In the genomic region with DNA sequence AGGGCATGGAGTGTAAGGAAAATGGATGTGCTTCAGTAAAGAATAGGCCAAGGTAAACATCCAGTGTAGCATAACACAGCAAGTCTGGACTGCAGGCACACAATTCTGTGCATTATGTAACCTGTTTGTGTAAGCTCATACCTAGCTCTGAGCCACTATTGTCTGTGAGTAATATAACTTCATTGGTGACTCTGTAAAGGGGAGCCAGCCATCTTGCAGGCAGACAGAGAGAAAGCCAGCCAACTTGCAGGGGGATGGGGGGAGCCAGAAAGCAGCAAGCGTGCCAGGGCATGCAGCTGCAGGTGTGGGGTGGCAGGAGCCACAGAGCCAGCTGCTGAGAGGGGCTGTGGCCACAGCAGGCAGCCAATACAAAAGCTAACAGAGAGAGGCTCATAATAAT, we compare ENCODE assay signal across 17 cellular contexts.
"Had no signal": no experiment of that assay in that cellular context is flagged by ENCODE, and none has a peak within 500 bp of the region (broad histone marks: within the 10 kb centered on the region; RNA-seq: fewer than 3 reads in every experiment).

No MANE protein-coding gene starts in this region.

- H3K4me1 Mint-ChIP-seq: activated B cell treated with CpG ODN at 0.5 μM for 24 hours; activated CD4-positive, alpha-beta T cell treated with anti-CD3 and anti-CD28 coated beads, Interleukin-2, amount 10 ng/mL, durations not matched to agents 24 days and 14 days; activated naive CD8-positive, alpha-beta T cell treated with anti-CD3 and anti-CD28 coated beads for 36 hours; brain; natural killer cell had no signal

- H3K4me1 ChIP-seq: stomach, testis had no signal

- H3K4me3 Mint-ChIP-seq: activated B cell treated with CpG ODN at 0.5 μM for 24 hours; activated CD4-positive, alpha-beta T cell treated with anti-CD3 and anti-CD28 coated beads, Interleukin-2, amount 10 ng/mL, durations not matched to agents 24 days and 14 days; activated naive CD8-positive, alpha-beta T cell treated with anti-CD3 and anti-CD28 coated beads for 36 hours; activated T-helper 1 cell treated with anti-CD3 and anti-CD28 coated beads, Interleukin-12 subunit alpha, Interleukin-12 subunit beta, Interleukin-2, Interleukin-4 antibody, amounts not matched to agents 30 ng/mL and 10 ng/mL and 1 ng/mL, durations not matched to agents 14 hours and 24 hours and 36 hours; brain; natural killer cell had no signal

- H3K36me3 ChIP-seq: neutrophil, stomach had no signal

- H3K36me3 Mint-ChIP-seq: activated naive CD8-positive, alpha-beta T cell treated with anti-CD3 and anti-CD28 coated beads for 36 hours; brain; natural killer cell had no signal

- H3K27me3 Mint-ChIP-seq: activated B cell treated with CpG ODN at 0.5 μM for 24 hours; activated CD4-positive, alpha-beta T cell treated with anti-CD3 and anti-CD28 coated beads, Interleukin-2, amount 10 ng/mL, durations not matched to agents 24 days and 14 days; activated naive CD8-positive, alpha-beta T cell treated with anti-CD3 and anti-CD28 coated beads for 36 hours; brain had no signal

- H3K27me3 ChIP-seq: neutrophil, stomach, testis had no signal

- H3K9me3 ChIP-seq: neutrophil, stomach, testis had no signal

- H3K27ac ChIP-seq: neutrophil, stomach, testis had no signal

- H3K27ac Mint-ChIP-seq: activated B cell treated with CpG ODN at 0.5 μM for 24 hours; activated CD4-positive, alpha-beta T cell treated with anti-CD3 and anti-CD28 coated beads, Interleukin-2, amount 10 ng/mL, durations not matched to agents 24 days and 14 days; activated naive CD8-positive, alpha-beta T cell treated with anti-CD3 and anti-CD28 coated beads for 36 hours; activated T-helper 1 cell treated with anti-CD3 and anti-CD28 coated beads, Interleukin-12 subunit alpha, Interleukin-12 subunit beta, Interleukin-2, Interleukin-4 antibody, amounts not matched to agents 30 ng/mL and 10 ng/mL and 1 ng/mL, durations not matched to agents 14 hours and 24 hours and 36 hours; brain; natural killer cell had no signal

- H3K9me3 Mint-ChIP-seq: activated B cell treated with CpG ODN at 0.5 μM for 24 hours; activated CD4-positive, alpha-beta T cell treated with anti-CD3 and anti-CD28 coated beads, Interleukin-2, amount 10 ng/mL, durations not matched to agents 24 days and 14 days; activated naive CD8-positive, alpha-beta T cell treated with anti-CD3 and anti-CD28 coated beads for 36 hours; activated T-helper 1 cell treated with anti-CD3 and anti-CD28 coated beads, Interleukin-12 subunit alpha, Interleukin-12 subunit beta, Interleukin-2, Interleukin-4 antibody, amounts not matched to agents 30 ng/mL and 10 ng/mL and 1 ng/mL, durations not matched to agents 14 hours and 24 hours and 36 hours; brain had no signal

- H3K4me3 ChIP-seq: stomach, testis had no signal

- DNase-seq: activated B cell treated with CpG ODN at 0.5 μM for 24 hours; activated CD4-positive, alpha-beta T cell treated with anti-CD3 and anti-CD28 coated beads, Interleukin-2, amount 10 ng/mL, durations not matched to agents 24 days and 14 days; activated CD8-positive, alpha-beta memory T cell treated with anti-CD3 and anti-CD28 coated beads, Interleukin-2, amount 50 U/mL, for 48 hours; activated naive CD8-positive, alpha-beta T cell treated with anti-CD3 and anti-CD28 coated beads for 36 hours; cortex of kidney; effector CD4-positive, alpha-beta T cell; foreskin fibroblast; glutamatergic neuron; hypothalamus; mesendoderm; natural killer cell; stimulated activated CD4-positive, alpha-beta T cell treated with anti-CD3 and anti-CD28 coated beads, Interleukin-1b, Interleukin-23, amount 100 ng/mL, for 48 hours; stomach; testis had no signal
